Comparison of ENCODE assay signal across 16 cellular contexts in genomic region chr3:150520408-150520807, GRCh38.
"Had no signal": no experiment of that assay in that cellular context is flagged by ENCODE, and none has a peak within 500 bp of the region (broad histone marks: within the 10 kb centered on the region; RNA-seq: fewer than 3 reads in every experiment).

No MANE protein-coding gene starts in this region.

- H3K4me1 ChIP-seq: parathyroid adenoma, stomach, testis had no signal

- H3K36me3 ChIP-seq: brain microvascular endothelial cell, stomach had no signal

- H3K27ac Mint-ChIP-seq: activated naive CD8-positive, alpha-beta T cell treated with anti-CD3 and anti-CD28 coated beads, Interleukin-2, amount 10 ng/mL, durations not matched to agents 7 days and 5 days; activated T-helper 1 cell treated with anti-CD3 and anti-CD28 coated beads, Interleukin-12 subunit alpha, Interleukin-12 subunit beta, Interleukin-2, Interleukin-4 antibody, amounts not matched to agents 30 ng/mL and 10 ng/mL and 1 ng/mL, durations not matched to agents 14 hours and 24 hours and 36 hours; naive B cell had no signal

- H3K27me3 ChIP-seq: brain microvascular endothelial cell, stomach, testis had no signal

- ATAC-seq: activated CD4-positive, CD25-positive, alpha-beta regulatory T cell treated with anti-CD3 and anti-CD28 coated beads, Interleukin-2, amount 50 U/mL, for 24 hours had no signal

- H3K4me3 ChIP-seq: stomach had no signal

- H3K36me3 Mint-ChIP-seq: activated naive CD8-positive, alpha-beta T cell treated with anti-CD3 and anti-CD28 coated beads, Interleukin-2, amount 10 ng/mL, durations not matched to agents 7 days and 5 days had no signal

- H3K9me3 ChIP-seq: stomach, testis had no signal

- H3K4me3 Mint-ChIP-seq: activated naive CD8-positive, alpha-beta T cell treated with anti-CD3 and anti-CD28 coated beads, Interleukin-2, amount 10 ng/mL, durations not matched to agents 7 days and 5 days; activated T-helper 1 cell treated with anti-CD3 and anti-CD28 coated beads, Interleukin-12 subunit alpha, Interleukin-12 subunit beta, Interleukin-2, Interleukin-4 antibody, amounts not matched to agents 30 ng/mL and 10 ng/mL and 1 ng/mL, durations not matched to agents 14 hours and 24 hours and 36 hours; central memory CD8-positive, alpha-beta T cell; naive B cell had no signal

- DNase-seq: activated CD4-positive, alpha-beta T cell treated with anti-CD3 and anti-CD28 coated beads, Interleukin-2, amount 50 U/mL, for 1 hour; activated CD8-positive, alpha-beta memory T cell treated with anti-CD3 and anti-CD28 coated beads for 24 hours; activated naive CD4-positive, alpha-beta T cell; activated naive CD8-positive, alpha-beta T cell treated with anti-CD3 and anti-CD28 coated beads, Interleukin-2, amount 10 ng/mL, durations not matched to agents 7 days and 5 days; anterior cingulate cortex; brain microvascular endothelial cell; dermis blood vessel endothelial cell; naive B cell; stimulated activated CD4-positive, alpha-beta T cell treated with anti-CD3 and anti-CD28 coated beads, Interleukin-12 subunit alpha, Interleukin-12 subunit beta, amount 100 ng/mL, for 4 hours; stimulated activated CD4-positive, alpha-beta T cell treated with anti-CD3 and anti-CD28 coated beads, Interleukin-2, amount 100 ng/mL, for 24 hours; stomach; testis had no signal

- H3K4me1 Mint-ChIP-seq: activated naive CD8-positive, alpha-beta T cell treated with anti-CD3 and anti-CD28 coated beads, Interleukin-2, amount 10 ng/mL, durations not matched to agents 7 days and 5 days; central memory CD8-positive, alpha-beta T cell; naive B cell had no signal

- H3K9me3 Mint-ChIP-seq: central memory CD8-positive, alpha-beta T cell had no signal

- H3K27ac ChIP-seq: brain microvascular endothelial cell, parathyroid adenoma, stomach, testis had no signal
